ENCODE assay signal across 10 cellular contexts in the genomic region with DNA sequence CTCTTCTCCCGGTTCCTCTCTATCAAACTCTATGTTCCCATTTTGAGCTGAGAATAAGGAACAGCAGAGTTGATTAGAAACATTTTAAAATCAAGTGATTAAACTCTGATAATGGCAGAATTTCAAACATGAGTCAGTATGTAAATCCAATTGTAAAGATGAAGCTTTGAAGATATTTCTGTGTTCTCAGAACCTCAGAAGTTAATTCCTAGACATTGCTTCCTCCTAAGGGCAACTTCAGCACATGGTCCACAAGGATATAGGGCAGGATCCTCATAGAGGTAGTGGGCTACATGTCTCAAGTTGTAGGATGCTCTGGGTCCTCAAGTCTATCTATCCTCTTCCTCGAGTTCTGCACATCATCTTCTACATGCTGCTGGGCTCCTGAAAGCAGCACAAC. TPM values are rescaled to one million over a fixed set of nuclear protein-coding genes. Genes with fewer than 3 reads are reported as not detected.
DNase-seq lines count a peak whose midpoint lies in the region; ATAC-seq, FAIRE-seq and TF ChIP-seq lines count a peak whose summit lies in the region.
"Had no signal": no experiment of that assay in that cellular context is flagged by ENCODE, and none has a peak within 500 bp of the region (broad histone marks: within the 10 kb centered on the region; RNA-seq: fewer than 3 reads in every experiment).

No MANE protein-coding gene starts in this region.

- H3K36me3 ChIP-seq in MM.1S (replicated peaks; ENCODE audit: insufficient read depth, low read length) (no peaks in the 10 kb centered on the region), endothelial cell of umbilical vein (ENCODE audit: control insufficient read depth in 2 of 2, extremely low read depth in 1 of 2, insufficient read depth in 2 of 2, low read length in 2 of 2) (no peaks in the 10 kb centered on the region)

- no peaks in the 10 kb centered on the region for H3K9me1 ChIP-seq in endothelial cell of umbilical vein (replicated peaks; ENCODE audit: control insufficient read depth, extremely low read depth, insufficient read depth, low read length)

- H3K4me3 ChIP-seq in MM.1S (ENCODE audit: low read length) (no peak overlapping the region), endothelial cell of umbilical vein (replicated peaks in 1 of 3; ENCODE audit: insufficient read depth in 1 of 3, low read depth in 1 of 3, low read length in 3 of 3) (no peak overlapping the region)

- H3K9me2 ChIP-seq in MM.1S (replicated peaks; ENCODE audit: insufficient read depth, low read length) = no peaks in the 10 kb centered on the region

- H3K9me3 ChIP-seq in MM.1S (replicated peaks; ENCODE audit: insufficient read depth, low read length) (no peaks in the 10 kb centered on the region), endothelial cell of umbilical vein (replicated peaks; ENCODE audit: control insufficient read depth, insufficient read depth, low read length) (no peaks in the 10 kb centered on the region)

- H3F3A ChIP-seq in MM.1S (ENCODE audit: insufficient read depth, low read length) = peaks cover 48% of the 10 kb centered on the region

- DNase-seq in activated naive CD4-positive, alpha-beta T cell treated with anti-CD3 and anti-CD28 coated beads, Interleukin-2, amount 10 ng/mL, durations not matched to agents 7 days and 5 days = no peak
- DNase-seq in activated naive CD4-positive, alpha-beta T cell treated with anti-CD3 and anti-CD28 coated beads, Interleukin-2, amount 50 U/mL, for 16 hours = no peak
- no peak for DNase-seq in MM.1S
- no peak for DNase-seq in endothelial cell of umbilical vein (ENCODE audit: low read depth, low spot score)
- DNase-seq in NCI-H1048 (lab: John Stamatoyannopoulos, UW) = no peak
- DNase-seq in GM10266 (ENCODE audit: extremely low spot score) = no peak
- no peak for DNase-seq in SIG-M5 treated with dmso at 0.1 percent for 504 hours (lab: John Stamatoyannopoulos, UW; ENCODE audit: unreplicated experiment)
- DNase-seq: C1 segment of cervical spinal cord, NCI-H1417 treated with DMSO at 0.1 percent for 48 hours had no signal

- H3K9me3 Mint-ChIP-seq in activated naive CD4-positive, alpha-beta T cell treated with anti-CD3 and anti-CD28 coated beads, Interleukin-2, amount 10 ng/mL, durations not matched to agents 7 days and 5 days = no peaks in the 10 kb centered on the region

- H4K20me1 ChIP-seq in MM.1S (ENCODE audit: insufficient read depth, low read length) (no peaks in the 10 kb centered on the region), endothelial cell of umbilical vein (replicated peaks; ENCODE audit: control insufficient read depth, extremely low read depth, insufficient read depth, low read length) (no peaks in the 10 kb centered on the region)

- no peak for TF ChIP-seq CTCF in MM.1S (IDR thresholded peaks at IDR 0.05; ENCODE audit: low read length)
- TF ChIP-seq CTCF in endothelial cell of umbilical vein (IDR thresholded peaks at IDR 0.05; ENCODE audit: extremely low read depth in 1 of 2, insufficient read depth in 1 of 2, low read depth in 1 of 2, low read length in 2 of 2) = no peak
- TF ChIP-seq CTCF in GM10266 (IDR thresholded peaks at IDR 0.05; ENCODE audit: control insufficient read depth, insufficient read depth, low read depth, missing control alignments) = no peak

- dilution Hi-C loops in endothelial cell of umbilical vein (cut with MboI; ENCODE audit: extremely low pct_ligation_motif_present, low sequenced_read_pairs) = no loop called here

- H2AFZ ChIP-seq in MM.1S (ENCODE audit: low read length) (no peak overlapping the region), endothelial cell of umbilical vein (ENCODE audit: low read depth, low read length) (peak overlapping the region; percentile 7)

- CTCF ChIA-PET in activated naive CD4-positive, alpha-beta T cell treated with anti-CD3 and anti-CD28 coated beads, Interleukin-2, amount 10 ng/mL, durations not matched to agents 7 days and 5 days (lab: Charles Lee) = interaction anchor here (1.0 to 5.8 kb wide), 3 partner anchors 14 to 486 kb away, joined by 4 to 38 read pairs (median 5); no protein-coding TSS in a partner anchor
- CTCF ChIA-PET in endothelial cell of umbilical vein (lab: Charles Lee) = interaction anchor here (0.7 to 2.9 kb wide), 9 partner anchors 10 to 487 kb away, joined by 3 to 34 read pairs (median 9); partner anchors contain the start of gene PRKD3

- FAIRE-seq in endothelial cell of umbilical vein (lab: Jason Lieb, UNC) = no peak

- H3K27ac ChIP-seq in MM.1S (ENCODE audit: low read length) (peak overlapping the region; percentile 99), endothelial cell of umbilical vein (ENCODE audit: insufficient read depth, low read depth, low read length) (peak overlapping the region; percentile 78)

- H3K27me3 ChIP-seq in MM.1S (replicated peaks; ENCODE audit: insufficient read depth, low read length) (no peaks in the 10 kb centered on the region), endothelial cell of umbilical vein (ENCODE audit: control insufficient read depth in 2 of 2, insufficient read depth in 2 of 2, low read length in 2 of 2) (no peaks in the 10 kb centered on the region)

- intact Hi-C loops in endothelial cell of umbilical vein (cut with micrococcal nuclease) = loop anchor here (1.0 to 2.0 kb wide), 4 partner anchors 10 to 439 kb away; partner anchors contain the start of gene PRKD3

- H3K79me2 ChIP-seq in MM.1S (ENCODE audit: low read length) = peaks cover 74% of the 10 kb centered on the region
- H3K79me2 ChIP-seq in endothelial cell of umbilical vein (ENCODE audit: control insufficient read depth, insufficient read depth, low read length) = no peaks in the 10 kb centered on the region

- H3K27ac Mint-ChIP-seq in activated naive CD4-positive, alpha-beta T cell treated with anti-CD3 and anti-CD28 coated beads, Interleukin-2, amount 10 ng/mL, durations not matched to agents 7 days and 5 days = peak overlapping the region; percentile 81

- POLR2A ChIA-PET in endothelial cell of umbilical vein (lab: Charles Lee) = interaction anchor here (0.7 kb wide), 1 partner anchor 884 kb away, joined by 9 read pairs; no protein-coding TSS in a partner anchor

- no peaks in the 10 kb centered on the region for H3K36me3 Mint-ChIP-seq in activated naive CD4-positive, alpha-beta T cell treated with anti-CD3 and anti-CD28 coated beads, Interleukin-2, amount 10 ng/mL, durations not matched to agents 7 days and 5 days

- BruUV-seq in endothelial cell of umbilical vein (replicated peaks; lab: Mats Ljungman, UMichigan) = TSS peak; percentile 85

- H3K4me1 Mint-ChIP-seq in activated naive CD4-positive, alpha-beta T cell treated with anti-CD3 and anti-CD28 coated beads, Interleukin-2, amount 10 ng/mL, durations not matched to agents 7 days and 5 days = no peaks in the 10 kb centered on the region

- H3K4me1 ChIP-seq in MM.1S (ENCODE audit: low read length) (peaks cover 79% of the 10 kb centered on the region), endothelial cell of umbilical vein (ENCODE audit: control insufficient read depth, extremely low read depth, insufficient read depth, low read length) (peaks cover 28% of the 10 kb centered on the region)

- H3K9ac ChIP-seq in MM.1S (ENCODE audit: low read length) (peak overlapping the region; percentile 78), endothelial cell of umbilical vein (replicated peaks; ENCODE audit: extremely low read depth, insufficient read depth, low read length) (no peak overlapping the region)

- no peak for TF ChIP-seq POLR2A in endothelial cell of umbilical vein (IDR thresholded peaks at IDR 0.05; ENCODE audit: low read depth, low read length)

- H3K27me3 Mint-ChIP-seq in activated naive CD4-positive, alpha-beta T cell treated with anti-CD3 and anti-CD28 coated beads, Interleukin-2, amount 10 ng/mL, durations not matched to agents 7 days and 5 days = peaks cover 24% of the 10 kb centered on the region

- no peak overlapping the region for H3K4me3 Mint-ChIP-seq in activated naive CD4-positive, alpha-beta T cell treated with anti-CD3 and anti-CD28 coated beads, Interleukin-2, amount 10 ng/mL, durations not matched to agents 7 days and 5 days

- H3K4me2 ChIP-seq in MM.1S (ENCODE audit: low read depth, low read length) (peak overlapping the region; percentile 81), endothelial cell of umbilical vein (ENCODE audit: insufficient read depth, low read length) (peak overlapping the region; percentile 60)

- no peak for ATAC-seq in GM21367 (IDR thresholded peaks at IDR 0.05; ENCODE audit: unreplicated experiment)

TF ChIP-seq in endothelial cell of umbilical vein, 7 proteins besides CTCF, POLR2A, EP300 and RAD21:
- no peak for TF ChIP-seq MYC (IDR thresholded peaks at IDR 0.05; ENCODE audit: low read depth, low read length)
- no peak for TF ChIP-seq FOS (IDR thresholded peaks at IDR 0.05; ENCODE audit: borderline replicate concordance, insufficient read depth, low read length)
- TF ChIP-seq, protein P1, sequence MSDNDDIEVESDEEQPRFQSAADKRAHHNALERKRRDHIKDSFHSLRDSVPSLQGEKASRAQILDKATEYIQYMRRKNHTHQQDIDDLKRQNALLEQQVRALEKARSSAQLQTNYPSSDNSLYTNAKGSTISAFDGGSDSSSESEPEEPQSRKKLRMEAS (IDR thresholded peaks at IDR 0.05; ENCODE audit: insufficient read depth, insufficient read length) = no peak
- no peak for TF ChIP-seq JUN (IDR thresholded peaks at IDR 0.05; ENCODE audit: borderline replicate concordance, insufficient read depth, insufficient read length, low read depth)
- TF ChIP-seq GATA2 (IDR thresholded peaks at IDR 0.05; ENCODE audit: insufficient read depth, insufficient read length, low read depth, low read length) = no peak
- no peak for TF ChIP-seq POLR2AphosphoS5 (IDR thresholded peaks at IDR 0.05; ENCODE audit: insufficient read depth, low read depth, low read length)
- no peak for TF ChIP-seq EZH2 (IDR thresholded peaks at IDR 0.05; ENCODE audit: borderline replicate concordance, low read depth, low read length, severe bottlenecking)

RNA-seq across cellular contexts. Expression of gene QPCT, which starts 46.3 kb away (rescaled TPM):
- total RNA-seq in endothelial cell of umbilical vein = 12.8 and 14.3 TPM in 2 replicates
- polyA plus RNA-seq in endothelial cell of umbilical vein = 17.2 and 20.6 TPM in 2 replicates
- polyA plus RNA-seq in endothelial cell of umbilical vein (2011; cell fraction: cytosol; rRNA removed) = 15.0 and 15.4 TPM in 2 replicates
- 8.5 TPM in 2 replicates for polyA plus RNA-seq in endothelial cell of umbilical vein (2011; cell fraction: nucleus; rRNA removed)
- polyA plus RNA-seq in endothelial cell of umbilical vein (2012) = 10.8 and 21.0 TPM in 2 replicates
- 20.2 and 26.9 TPM in 2 replicates for polyA minus RNA-seq in endothelial cell of umbilical vein
- not detected for polyA minus RNA-seq in endothelial cell of umbilical vein (2011; cell fraction: cytosol; rRNA and poly(A)+ RNA removed)
- 6.6 and 6.9 TPM in 2 replicates for polyA minus RNA-seq in endothelial cell of umbilical vein (2011; cell fraction: nucleus; rRNA and poly(A)+ RNA removed)
